16 cellular contexts compared by ENCODE assay signal in genomic region chr17:34242553-34242952, GRCh38. TPM values are rescaled to one million over a fixed set of nuclear protein-coding genes. Genes with fewer than 3 reads are reported as not detected.
DNase-seq lines count a peak whose midpoint lies in the region; ATAC-seq and TF ChIP-seq lines count a peak whose summit lies in the region.
"Had no signal": no experiment of that assay in that cellular context is flagged by ENCODE, and none has a peak within 500 bp of the region (broad histone marks: within the 10 kb centered on the region; RNA-seq: fewer than 3 reads in every experiment).

No MANE protein-coding gene starts in this region.

- H3K4me3 Mint-ChIP-seq in stimulated activated naive CD8-positive, alpha-beta T cell treated with anti-CD3 and anti-CD28 coated beads, Interleukin-15, Interleukin-2, amounts not matched to agents 100 ng/mL and 50 ng/mL, for 24 hours, result no peak overlapping the region
- H3K4me3 Mint-ChIP-seq in stimulated activated naive CD8-positive, alpha-beta T cell treated with anti-CD3 and anti-CD28 coated beads, Interleukin-15, amount 100 ng/mL, for 72 hours, result no peak overlapping the region
- H3K4me3 Mint-ChIP-seq in WTC11, result no peak overlapping the region
- H3K4me3 Mint-ChIP-seq: immature natural killer cell, neural progenitor cell had no signal

- H3K4me1 ChIP-seq in foreskin keratinocyte, result no peaks in the 10 kb centered on the region
- H3K4me1 ChIP-seq: neural progenitor cell had no signal

- no peaks in the 10 kb centered on the region for H3K36me3 Mint-ChIP-seq in stimulated activated naive CD8-positive, alpha-beta T cell treated with anti-CD3 and anti-CD28 coated beads, Interleukin-15, Interleukin-2, amounts not matched to agents 100 ng/mL and 50 ng/mL, for 24 hours (ENCODE audit: low read depth)
- no peaks in the 10 kb centered on the region for H3K36me3 Mint-ChIP-seq in WTC11
- H3K36me3 Mint-ChIP-seq: immature natural killer cell, neural progenitor cell had no signal

- H3K4me1 Mint-ChIP-seq in stimulated activated naive CD8-positive, alpha-beta T cell treated with anti-CD3 and anti-CD28 coated beads, Interleukin-15, Interleukin-2, amounts not matched to agents 100 ng/mL and 50 ng/mL, for 24 hours (ENCODE audit: low read depth), result peaks cover 4% of the 10 kb centered on the region
- no peaks in the 10 kb centered on the region for H3K4me1 Mint-ChIP-seq in stimulated activated naive CD8-positive, alpha-beta T cell treated with anti-CD3 and anti-CD28 coated beads, Interleukin-15, amount 100 ng/mL, for 72 hours
- H3K4me1 Mint-ChIP-seq in WTC11, result peaks cover 17% of the 10 kb centered on the region
- H3K4me1 Mint-ChIP-seq: immature natural killer cell had no signal

- ATAC-seq in stimulated activated naive CD8-positive, alpha-beta T cell treated with anti-CD3 and anti-CD28 coated beads, Interleukin-15, amount 100 ng/mL, for 72 hours, result no peak
- peak; percentile 52 for ATAC-seq in WTC11
- ATAC-seq in foreskin keratinocyte, result no peak
- no peak for ATAC-seq in GM21367 (IDR thresholded peaks at IDR 0.05; ENCODE audit: unreplicated experiment)

- no peak for DNase-seq in stimulated activated naive CD8-positive, alpha-beta T cell treated with anti-CD3 and anti-CD28 coated beads, Interleukin-15, amount 100 ng/mL, for 72 hours
- no peak for DNase-seq in WTC11 (ENCODE audit: low spot score)
- peak; percentile 4 for DNase-seq in midbrain (lab: John Stamatoyannopoulos, UW)
- DNase-seq in activated CD4-positive, alpha-beta T cell treated with anti-CD3 and anti-CD28 coated beads for 4 hours, result no peak
- DNase-seq in foreskin keratinocyte, result no peak
- no peak for DNase-seq in HK-2 (ENCODE audit: unreplicated experiment)
- DNase-seq: activated CD4-positive, alpha-beta T cell treated with anti-CD3 and anti-CD28 coated beads, Interleukin-2, amount 50 U/mL, for 1 hour; activated effector memory CD4-positive, alpha-beta T cell treated with anti-CD3 and anti-CD28 coated beads, Interleukin-2, amount 50 U/mL, for 16 hours; caudate nucleus; immature natural killer cell; NCI-H1048; NCI-H446 treated with DMSO at 0.1 percent for 48 hours had no signal

- H3K27me3 ChIP-seq in foreskin keratinocyte, result peaks cover 8% of the 10 kb centered on the region
- H3K27me3 ChIP-seq: neural progenitor cell had no signal

- H3K27ac Mint-ChIP-seq in stimulated activated naive CD8-positive, alpha-beta T cell treated with anti-CD3 and anti-CD28 coated beads, Interleukin-15, Interleukin-2, amounts not matched to agents 100 ng/mL and 50 ng/mL, for 24 hours, result peak overlapping the region; percentile 37
- peak overlapping the region in 1 of 2 donors; percentile 56 for H3K27ac Mint-ChIP-seq in stimulated activated naive CD8-positive, alpha-beta T cell treated with anti-CD3 and anti-CD28 coated beads, Interleukin-15, amount 100 ng/mL, for 72 hours
- H3K27ac Mint-ChIP-seq in WTC11, result no peak overlapping the region
- H3K27ac Mint-ChIP-seq: immature natural killer cell, neural progenitor cell had no signal

- H3K27ac ChIP-seq in foreskin keratinocyte, result no peak overlapping the region
- H3K27ac ChIP-seq: neural progenitor cell had no signal

- CTCF ChIA-PET in WTC11 (lab: Charles Lee), result interaction anchor here (2.1 kb wide), 1 partner anchor 119 kb away, joined by 10 read pairs; no protein-coding TSS in a partner anchor

- H3K9me3 Mint-ChIP-seq in stimulated activated naive CD8-positive, alpha-beta T cell treated with anti-CD3 and anti-CD28 coated beads, Interleukin-15, Interleukin-2, amounts not matched to agents 100 ng/mL and 50 ng/mL, for 24 hours, result no peaks in the 10 kb centered on the region
- no peaks in the 10 kb centered on the region for H3K9me3 Mint-ChIP-seq in stimulated activated naive CD8-positive, alpha-beta T cell treated with anti-CD3 and anti-CD28 coated beads, Interleukin-15, amount 100 ng/mL, for 72 hours
- H3K9me3 Mint-ChIP-seq in WTC11, result no peaks in the 10 kb centered on the region
- H3K9me3 Mint-ChIP-seq: immature natural killer cell, neural progenitor cell had no signal

- POLR2A ChIA-PET in WTC11 (lab: Charles Lee), result interaction anchor here (0.6 kb wide), 1 partner anchor 779 kb away, joined by 3 read pairs; no protein-coding TSS in a partner anchor

- TF ChIP-seq CTCF in WTC11 (IDR thresholded peaks at IDR 0.05) (no peak), foreskin keratinocyte (conservative IDR thresholded peaks at IDR 0.05) (no peak)

- H3K27me3 Mint-ChIP-seq in stimulated activated naive CD8-positive, alpha-beta T cell treated with anti-CD3 and anti-CD28 coated beads, Interleukin-15, Interleukin-2, amounts not matched to agents 100 ng/mL and 50 ng/mL, for 24 hours, result peaks cover 3% of the 10 kb centered on the region
- H3K27me3 Mint-ChIP-seq in stimulated activated naive CD8-positive, alpha-beta T cell treated with anti-CD3 and anti-CD28 coated beads, Interleukin-15, amount 100 ng/mL, for 72 hours, result peaks cover 7% of the 10 kb centered on the region
- peaks cover 4% of the 10 kb centered on the region; the same call in 1 of the 2 replicates for H3K27me3 Mint-ChIP-seq in WTC11 (ENCODE audit: low read depth)

TF ChIP-seq in WTC11, 78 proteins besides CTCF, POLR2A, EP300 and RAD21:
- TF ChIP-seq SMAD3 (CRISPR knock-in tag; IDR thresholded peaks at IDR 0.05; ENCODE audit: borderline replicate concordance) (no peak), ZNF532 (CRISPR knock-in tag; IDR thresholded peaks at IDR 0.05; ENCODE audit: borderline replicate concordance) (no peak), FOXK1 (CRISPR knock-in tag; IDR thresholded peaks at IDR 0.05) (no peak), ATF6 (CRISPR knock-in tag; IDR thresholded peaks at IDR 0.05) (no peak), OVOL2 (CRISPR knock-in tag; IDR thresholded peaks at IDR 0.05; ENCODE audit: borderline replicate concordance) (no peak), ZNF423 (CRISPR knock-in tag; IDR thresholded peaks at IDR 0.05) (no peak), E2F4 (CRISPR knock-in tag; IDR thresholded peaks at IDR 0.05; ENCODE audit: borderline replicate concordance, low read depth) (no peak), ZNF671 (CRISPR knock-in tag; IDR thresholded peaks at IDR 0.05) (no peak), TEAD1 (CRISPR knock-in tag; IDR thresholded peaks at IDR 0.05) (no peak)

RNA-seq across cellular contexts. Expression of gene CCL2, which starts 12.5 kb away (rescaled TPM):
- total RNA-seq in WTC11 (2021) (2.5 to 5.3 TPM (median 2.7 TPM) in 3 replicates), foreskin keratinocyte (0.27 and 0.63 TPM in 2 replicates)
- 0.25 and 1.6 TPM in 2 replicates for polyA plus RNA-seq in foreskin keratinocyte

RNA-seq across cellular contexts. Expression of gene CCL7, which starts 27.5 kb away (rescaled TPM):
- total RNA-seq in WTC11 (2021) (not detected in 3 replicates), foreskin keratinocyte (not detected in 2 replicates)
- not detected in 2 replicates for polyA plus RNA-seq in foreskin keratinocyte
- polyA plus RNA-seq: immature natural killer cell had no signal

RNA-seq across cellular contexts. Expression of gene CCL11, which starts 43.0 kb away (rescaled TPM):
- not detected in 3 replicates for total RNA-seq in WTC11 (2021)
- total RNA-seq in foreskin keratinocyte, result not detected in 2 replicates
- not detected in 2 replicates for polyA plus RNA-seq in foreskin keratinocyte
- total RNA-seq: fibroblast of lung had no signal
- polyA plus RNA-seq: immature natural killer cell had no signal
